ENCODE assay signal across 8 cellular contexts in genomic region chr1:109984190-109984455, GRCh38. TPM values are rescaled to one million over a fixed set of nuclear protein-coding genes. Genes with fewer than 3 reads are reported as not detected.
DNase-seq lines count a peak whose midpoint lies in the region; TF ChIP-seq lines count a peak whose summit lies in the region.

No MANE protein-coding gene starts in this region.

- peaks cover 63% of the 10 kb centered on the region for H3K4me1 Mint-ChIP-seq in MCF 10A (ENCODE audit: insufficient read depth, unreplicated experiment)

- CTCF ChIA-PET in MCF 10A (lab: Yijun Ruan, JAX): interaction anchor here (0.5 to 18.3 kb wide), 66 partner anchors 8 to 492 kb away, joined by 3 to 969 read pairs (median 4); partner anchors contain the start of gene GNAI3

- H3K9me3 ChIP-seq in muscle layer of duodenum (ENCODE audit: control insufficient read depth in 1 of 2, low read length in 2 of 2): no peaks in the 10 kb centered on the region

- TF ChIP-seq CTCF in AG09309 (IDR thresholded peaks at IDR 0.05; ENCODE audit: control insufficient read depth, insufficient read depth, low read depth, low read length, missing control alignments) (no peak), KMS-11 (conservative IDR thresholded peaks at IDR 0.05; ENCODE audit: low read depth, low read length) (no peak), MCF 10A (IDR thresholded peaks at IDR 0.05; ENCODE audit: unreplicated experiment) (no peak)

- no peaks in the 10 kb centered on the region for H3K9me3 Mint-ChIP-seq in MCF 10A (ENCODE audit: unreplicated experiment)

- DNase-seq in AG09309 (ENCODE audit: low read depth): no peak
- DNase-seq in MCF 10A (ENCODE audit: unreplicated experiment): peak; percentile 42
- no peak for DNase-seq in NCI-H510A (lab: John Stamatoyannopoulos, UW)
- no peak for DNase-seq in ureter (ENCODE audit: low spot score)
- DNase-seq in dermis blood vessel endothelial cell: no peak
- no peak for DNase-seq in erythroblast (lab: John Stamatoyannopoulos, UW)

- peaks cover 31% of the 10 kb centered on the region; the same call in 1 of the 2 replicates for H3K79me2 ChIP-seq in KMS-11 (ENCODE audit: insufficient read depth, low read depth)

- H3K27ac ChIP-seq in KMS-11 (no peak overlapping the region), muscle layer of duodenum (ENCODE audit: low read length) (peak overlapping the region; percentile 48)

- H3K36me3 Mint-ChIP-seq in MCF 10A (ENCODE audit: insufficient read depth, unreplicated experiment): no peaks in the 10 kb centered on the region

- H3K27me3 ChIP-seq in KMS-11 (ENCODE audit: insufficient read depth, low read depth): no peaks in the 10 kb centered on the region
- H3K27me3 ChIP-seq in muscle layer of duodenum (ENCODE audit: low read depth, low read length): no peaks in the 10 kb centered on the region

- TF ChIP-seq POLR2A in erythroblast (IDR thresholded peaks at IDR 0.05; ENCODE audit: low read length): no peak

- H3K27me3 Mint-ChIP-seq in MCF 10A (ENCODE audit: insufficient read depth, unreplicated experiment): no peaks in the 10 kb centered on the region

- H4K20me1 ChIP-seq in KMS-11 (ENCODE audit: insufficient read depth): no peaks in the 10 kb centered on the region

- no TSS peak for BruUV-seq in MCF 10A (replicated peaks; lab: Mats Ljungman, UMichigan)

- POLR2A ChIA-PET in MCF 10A (lab: Yijun Ruan, JAX): interaction anchor here (0.5 to 5.1 kb wide), 34 partner anchors 11 to 500 kb away, joined by 3 to 82 read pairs (median 4); partner anchors contain the start of genes AMPD2, ATXN7L2, GNAI3 and GNAT2

- H3K4me2 ChIP-seq in KMS-11: peak overlapping the region; percentile 41

- peak overlapping the region; percentile 92 for H3K4me3 Mint-ChIP-seq in MCF 10A (ENCODE audit: unreplicated experiment)

- H3K36me3 ChIP-seq in KMS-11 (ENCODE audit: insufficient read depth) (no peaks in the 10 kb centered on the region), muscle layer of duodenum (ENCODE audit: control insufficient read depth in 1 of 2, insufficient read depth in 2 of 2, low read length in 2 of 2) (no peaks in the 10 kb centered on the region)

- no peak overlapping the region for H3K27ac Mint-ChIP-seq in MCF 10A (ENCODE audit: low read depth, unreplicated experiment)

- intact Hi-C loops in MCF 10A (cut with micrococcal nuclease): loop anchor here (1.0 to 10.0 kb wide), 5 partner anchors 27 to 438 kb away; no protein-coding TSS in a partner anchor

- H3K4me1 ChIP-seq in KMS-11 (ENCODE audit: low read depth, poor library complexity, severe bottlenecking) (peaks cover 53% of the 10 kb centered on the region), muscle layer of duodenum (ENCODE audit: control insufficient read depth in 1 of 2, insufficient read depth in 2 of 2, low read length in 2 of 2) (peaks cover 18 to 29% of the 10 kb centered on the region in 2 donors)

- H3K4me3 ChIP-seq in AG09309 (ENCODE audit: control insufficient read depth, low read depth, low read length) (peak overlapping the region; percentile 24), KMS-11 (IDR thresholded peaks at IDR 0.05; ENCODE audit: insufficient read depth, low read depth, low read length) (no peak overlapping the region), muscle layer of duodenum (ENCODE audit: low read depth in 1 of 2, low read length in 2 of 2) (peak overlapping the region in 1 of 2 donors; percentile 78)

- peak overlapping the region; percentile 81 for H2AFZ ChIP-seq in KMS-11 (ENCODE audit: low read depth)

- H3K9ac ChIP-seq in KMS-11: no peak overlapping the region

RNA-seq across cellular contexts. Expression of gene AHCYL1, which starts 0.4 kb away (rescaled TPM):
- 104 and 106 TPM in 2 replicates for total RNA-seq in MCF 10A (2022)
- 71.0 TPM for total RNA-seq in ureter
- 47.1 and 62.7 TPM in 2 replicates for total RNA-seq in dermis blood vessel endothelial cell

RNA-seq across cellular contexts. Expression of gene STRIP1, which starts 50.3 kb away (rescaled TPM):
- total RNA-seq in MCF 10A (2022) (35.6 and 40.6 TPM in 2 replicates), ureter (41.5 TPM), dermis blood vessel endothelial cell (50.4 and 55.1 TPM in 2 replicates)
